Comparison of ENCODE assay signal across 12 cellular contexts in the genomic region with DNA sequence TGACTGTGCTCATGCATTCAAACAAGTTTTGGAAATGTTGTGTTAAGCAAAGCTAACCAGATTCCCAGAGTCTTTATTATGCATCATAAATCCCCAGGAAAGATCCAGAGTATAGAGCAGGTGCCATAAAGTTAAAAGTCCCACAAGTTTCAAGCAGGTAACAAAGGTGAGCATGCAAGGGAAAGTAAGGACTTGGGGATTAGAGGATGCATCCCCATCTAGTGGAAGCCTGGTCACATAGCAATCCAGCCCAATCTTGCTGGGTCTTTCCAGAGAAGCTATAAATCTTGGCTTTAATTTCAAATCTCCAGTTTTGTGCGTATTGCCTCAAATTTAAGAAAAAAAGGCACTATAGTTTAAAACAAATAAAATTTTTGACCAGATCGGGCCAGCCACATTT.
A peak's percentile ranks its signal among the peaks of the same experiment; 100 is the strongest.
DNase-seq lines count a peak whose midpoint lies in the region; ATAC-seq and TF ChIP-seq lines count a peak whose summit lies in the region.
"Had no signal": no experiment of that assay in that cellular context is flagged by ENCODE, and none has a peak within 500 bp of the region (broad histone marks: within the 10 kb centered on the region; RNA-seq: fewer than 3 reads in every experiment).

No MANE protein-coding gene starts in this region.

- intact Hi-C loops in mucosa of descending colon (cut with DNase I, micrococcal nuclease) = no loop called here

- DNase-seq in ELR (ENCODE audit: low read depth) (peak; percentile 11), LHCN-M2 (ENCODE audit: low read depth) (peak; percentile 2), astrocyte of the hippocampus (ENCODE audit: low read depth, low spot score) (peak; percentile 17), mucosa of descending colon (peak in 1 of 3 donors; percentile 17), NCI-H524 treated with DMSO at 0.1 percent for 48 hours (lab: John Stamatoyannopoulos, UW) (no peak), AG08395 (ENCODE audit: low spot score) (no peak), NCI-H1436 (lab: John Stamatoyannopoulos, UW) (no peak)
- DNase-seq: activated effector memory CD4-positive, alpha-beta T cell treated with anti-CD3 and anti-CD28 coated beads, Interleukin-2, amount 50 U/mL, for 16 hours; esophagus squamous epithelium; MG63; nephron progenitor cell had no signal

- no peak overlapping the region for H3K4me3 ChIP-seq in mucosa of descending colon
- H3K4me3 ChIP-seq: esophagus squamous epithelium, MG63 had no signal

- peaks cover 83% of the 10 kb centered on the region for H3K9me3 ChIP-seq in mucosa of descending colon
- H3K9me3 ChIP-seq: MG63 had no signal

- peak; percentile 15 for TF ChIP-seq CTCF in mucosa of descending colon (IDR thresholded peaks at IDR 0.05)

- H3K4me1 ChIP-seq in mucosa of descending colon (ENCODE audit: low read depth) = no peaks in the 10 kb centered on the region
- H3K4me1 ChIP-seq: esophagus squamous epithelium had no signal

- ATAC-seq in mucosa of descending colon (peak; percentile 56), GM19395 (IDR thresholded peaks at IDR 0.05; ENCODE audit: unreplicated experiment) (no peak)

- H3K36me3 ChIP-seq in mucosa of descending colon (ENCODE audit: low read depth) = no peaks in the 10 kb centered on the region
- H3K36me3 ChIP-seq: MG63 had no signal

Comparison
In these comparisons a context has a peak if more than half of its experiments do, and no peak if none do; other contexts are left out.
1. DNase-seq: peak in ELR (single experiment), LHCN-M2 (single experiment) and astrocyte of the hippocampus (single experiment); none in NCI-H524 treated with DMSO at 0.1 percent for 48 hours (single experiment), AG08395 (single experiment) and NCI-H1436 (single experiment).